In the genomic region with DNA sequence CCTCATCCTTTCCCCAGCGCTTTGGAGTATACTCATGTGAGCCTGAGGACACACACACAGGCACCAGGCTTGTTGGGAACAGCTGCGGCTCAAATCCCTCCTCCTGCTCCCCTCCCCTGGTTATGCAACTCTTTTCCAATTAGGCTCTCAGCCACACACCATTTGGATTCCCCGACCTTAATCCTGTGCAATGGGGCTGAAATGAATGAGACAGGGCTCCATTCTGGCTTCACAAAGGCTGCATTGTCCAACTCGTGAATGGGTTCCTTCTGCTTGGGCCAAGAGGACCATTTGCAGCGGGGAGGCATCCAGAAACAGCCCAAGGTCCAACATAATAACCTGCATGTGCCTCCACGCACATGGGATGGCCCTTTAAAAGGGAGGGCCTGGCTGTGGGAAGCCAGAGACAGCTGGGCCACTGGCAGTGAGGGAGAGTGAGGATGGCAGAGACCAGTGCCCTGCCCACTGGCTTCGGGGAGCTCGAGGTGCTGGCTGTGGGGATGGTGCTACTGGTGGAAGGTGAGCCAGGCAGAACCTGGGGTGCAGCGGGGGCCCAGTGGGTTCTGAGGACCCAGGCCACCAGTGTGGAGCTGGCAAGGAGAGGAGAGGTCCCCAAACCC, we compare ENCODE assay signal across 13 cellular contexts. TPM values are rescaled to one million over a fixed set of nuclear protein-coding genes. Genes with fewer than 3 reads are reported as not detected.
DNase-seq lines count a peak whose midpoint lies in the region; ATAC-seq and TF ChIP-seq lines count a peak whose summit lies in the region.
"Had no signal": no experiment of that assay in that cellular context is flagged by ENCODE, and none has a peak within 500 bp of the region (broad histone marks: within the 10 kb centered on the region; RNA-seq: fewer than 3 reads in every experiment).

A gene with protein sequence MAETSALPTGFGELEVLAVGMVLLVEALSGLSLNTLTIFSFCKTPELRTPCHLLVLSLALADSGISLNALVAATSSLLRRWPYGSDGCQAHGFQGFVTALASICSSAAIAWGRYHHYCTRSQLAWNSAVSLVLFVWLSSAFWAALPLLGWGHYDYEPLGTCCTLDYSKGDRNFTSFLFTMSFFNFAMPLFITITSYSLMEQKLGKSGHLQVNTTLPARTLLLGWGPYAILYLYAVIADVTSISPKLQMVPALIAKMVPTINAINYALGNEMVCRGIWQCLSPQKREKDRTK (plus strand): TSS at position 403 of the 620 bp plus-strand sequence. CDS start 38 bp downstream, at position 441.

- intact Hi-C loops in left lung (cut with DNase I), result no loop called here
- intact Hi-C loops in prostate gland (cut with DNase I), result no loop called here

- ATAC-seq in left lung, result peak; percentile 74
- no peak for ATAC-seq in HG03565 (IDR thresholded peaks at IDR 0.05; ENCODE audit: unreplicated experiment)
- no peak for ATAC-seq in GM19455 (IDR thresholded peaks at IDR 0.05; ENCODE audit: unreplicated experiment)

- H3K36me3 ChIP-seq in left lung, result no peaks in the 10 kb centered on the region
- H3K36me3 ChIP-seq in prostate gland, result no peaks in the 10 kb centered on the region

- H3K27ac ChIP-seq in left lung, result no peak within 1 kb of the TSS
- peak within 1 kb of the TSS; percentile 36 for H3K27ac ChIP-seq in temporal lobe (ENCODE audit: low read depth, low read length)
- no peak within 1 kb of the TSS for H3K27ac ChIP-seq in prostate gland

- H3K4me3 ChIP-seq in left lung (no peak within 1 kb of the TSS), prostate gland (no peak within 1 kb of the TSS)

- DNase-seq in NCI-H345 (lab: John Stamatoyannopoulos, UW) (peak; percentile 3), NCI-H345 treated with DMSO at 0.1 percent for 48 hours (lab: John Stamatoyannopoulos, UW; ENCODE audit: unreplicated experiment) (no peak), cerebellum (ENCODE audit: low spot score) (peak; percentile 87), left lung (no peak), prostate gland (ENCODE audit: low spot score) (no peak)
- DNase-seq: activated T-cell treated with anti-CD3 and anti-CD28 coated beads for 4 hours, DMS79, MV-4-11, nephron progenitor cell had no signal

- TF ChIP-seq CTCF in left lung (IDR thresholded peaks at IDR 0.05) (no peak), prostate gland (IDR thresholded peaks at IDR 0.05) (no peak)

- H3K4me1 ChIP-seq in left lung (no peaks in the 10 kb centered on the region), prostate gland (replicated peaks) (no peaks in the 10 kb centered on the region)

- TF ChIP-seq POLR2A in prostate gland (IDR thresholded peaks at IDR 0.05), result no peak

- 39% methylated on average over 9 of the region's 9 CpGs for WGBS in prostate gland

- H3K27me3 ChIP-seq in left lung, result no peaks in the 10 kb centered on the region
- no peaks in the 10 kb centered on the region for H3K27me3 ChIP-seq in prostate gland (replicated peaks; ENCODE audit: insufficient read depth)

- H3K9me3 ChIP-seq in left lung (no peaks in the 10 kb centered on the region), prostate gland (no peaks in the 10 kb centered on the region)

RNA-seq across cellular contexts. Expression of the gene that starts here (rescaled TPM):
- total RNA-seq in cerebellum, result 0.91 TPM
- not detected for total RNA-seq in left lung
- total RNA-seq in temporal lobe, result 0.49 TPM
- total RNA-seq in prostate gland, result not detected
- total RNA-seq: astrocyte had no signal

Comparison
In these comparisons a context has a peak if more than half of its experiments do, and no peak if none do; other contexts are left out.
1. Peak in DNase-seq in cerebellum; RNA of the gene not detected or under 1 TPM.
2. Peak in ATAC-seq in left lung; RNA of the gene not detected or under 1 TPM.